In the genomic region with DNA sequence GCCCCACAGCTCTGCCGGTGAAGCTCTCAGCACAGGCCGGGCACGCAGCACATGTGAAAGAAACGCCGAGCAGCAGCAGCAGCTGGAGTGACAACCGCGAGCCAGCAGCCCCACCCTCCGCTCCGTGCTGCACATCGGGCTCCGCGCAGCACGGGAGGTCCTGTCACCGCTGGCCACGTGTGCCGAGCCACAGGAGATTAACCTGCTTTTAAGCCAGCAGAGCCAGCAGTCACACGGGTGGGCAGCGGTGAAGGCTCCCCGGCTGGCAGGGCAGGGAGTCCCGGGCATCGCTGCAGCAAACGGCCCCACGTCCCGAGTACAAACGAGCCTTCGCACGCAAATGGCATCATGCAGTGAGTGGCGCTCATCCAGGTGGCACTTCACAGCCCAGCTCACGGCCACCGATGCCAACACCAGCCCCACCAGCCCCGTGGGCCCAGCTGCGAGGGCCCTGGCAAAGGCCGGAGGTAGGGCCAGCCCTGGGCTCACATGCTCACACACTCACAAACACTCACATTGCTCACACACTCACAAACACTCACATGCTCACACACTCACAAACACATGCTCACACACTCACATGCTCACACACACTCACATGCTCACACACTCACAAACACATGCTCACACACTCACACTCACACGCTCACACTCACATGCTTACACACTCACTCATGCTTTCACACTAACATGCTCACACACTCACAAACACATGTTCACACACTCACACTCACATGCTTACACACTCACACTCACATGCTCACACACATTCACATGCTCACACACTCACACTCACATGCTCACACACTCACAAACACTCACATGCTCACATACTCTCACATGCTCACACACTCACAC, we compare ENCODE assay signal across 1 cellular context.
TF ChIP-seq lines count a peak whose summit lies in the region.

No MANE protein-coding gene starts in this region.

TF ChIP-seq in IMR-90, 13 proteins besides CTCF, POLR2A, EP300 and RAD21:
- TF ChIP-seq MAFK (IDR thresholded peaks at IDR 0.05; ENCODE audit: low read depth, low read length) (no peak), NFE2L2 (IDR thresholded peaks at IDR 0.05; ENCODE audit: low read depth, low read length) (no peak), RCOR1 (IDR thresholded peaks at IDR 0.05; ENCODE audit: insufficient replicate concordance, low read length) (no peak), MAZ (IDR thresholded peaks at IDR 0.05; ENCODE audit: borderline replicate concordance, low read depth, low read length) (no peak), CHD1 (IDR thresholded peaks at IDR 0.05; ENCODE audit: low read depth, low read length) (no peak), BHLHE40 (IDR thresholded peaks at IDR 0.05; ENCODE audit: low read depth, low read length) (no peak)
- TF ChIP-seq, protein P1, sequence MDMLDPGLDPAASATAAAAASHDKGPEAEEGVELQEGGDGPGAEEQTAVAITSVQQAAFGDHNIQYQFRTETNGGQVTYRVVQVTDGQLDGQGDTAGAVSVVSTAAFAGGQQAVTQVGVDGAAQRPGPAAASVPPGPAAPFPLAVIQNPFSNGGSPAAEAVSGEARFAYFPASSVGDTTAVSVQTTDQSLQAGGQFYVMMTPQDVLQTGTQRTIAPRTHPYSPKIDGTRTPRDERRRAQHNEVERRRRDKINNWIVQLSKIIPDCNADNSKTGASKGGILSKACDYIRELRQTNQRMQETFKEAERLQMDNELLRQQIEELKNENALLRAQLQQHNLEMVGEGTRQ (IDR thresholded peaks at IDR 0.05; ENCODE audit: low read depth, low read length), result no peak
- TF ChIP-seq, protein P2, sequence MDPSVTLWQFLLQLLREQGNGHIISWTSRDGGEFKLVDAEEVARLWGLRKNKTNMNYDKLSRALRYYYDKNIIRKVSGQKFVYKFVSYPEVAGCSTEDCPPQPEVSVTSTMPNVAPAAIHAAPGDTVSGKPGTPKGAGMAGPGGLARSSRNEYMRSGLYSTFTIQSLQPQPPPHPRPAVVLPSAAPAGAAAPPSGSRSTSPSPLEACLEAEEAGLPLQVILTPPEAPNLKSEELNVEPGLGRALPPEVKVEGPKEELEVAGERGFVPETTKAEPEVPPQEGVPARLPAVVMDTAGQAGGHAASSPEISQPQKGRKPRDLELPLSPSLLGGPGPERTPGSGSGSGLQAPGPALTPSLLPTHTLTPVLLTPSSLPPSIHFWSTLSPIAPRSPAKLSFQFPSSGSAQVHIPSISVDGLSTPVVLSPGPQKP (IDR thresholded peaks at IDR 0.05; ENCODE audit: borderline replicate concordance, low read depth, low read length), result no peak
TF ChIP-seq in IMR-90: peak in this region for 0.
